In the genomic region with DNA sequence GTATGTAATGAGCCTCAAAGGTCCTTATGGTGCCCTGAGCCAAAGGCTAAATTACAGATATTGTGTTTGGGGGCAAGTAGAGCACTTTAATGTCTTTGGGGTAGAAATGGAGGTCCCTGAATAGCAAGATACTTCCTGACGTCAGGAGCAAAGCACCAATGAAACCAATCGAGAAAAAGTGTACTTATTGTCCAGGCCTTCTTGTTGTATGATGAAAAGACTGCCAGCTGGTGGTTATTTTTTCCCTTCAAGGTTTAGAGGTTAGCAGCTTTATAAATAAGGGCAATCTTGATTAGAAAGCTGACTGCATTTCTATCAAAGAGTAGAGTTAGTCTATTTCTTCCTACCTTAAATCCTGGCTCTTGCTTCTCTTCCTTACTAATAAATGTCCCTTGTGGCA, we compare ENCODE assay signal across 9 cellular contexts.
DNase-seq lines count a peak whose midpoint lies in the region; ATAC-seq, FAIRE-seq and TF ChIP-seq lines count a peak whose summit lies in the region.
"Had no signal": no experiment of that assay in that cellular context is flagged by ENCODE, and none has a peak within 500 bp of the region (broad histone marks: within the 10 kb centered on the region; RNA-seq: fewer than 3 reads in every experiment).

No MANE protein-coding gene starts in this region.

- peak overlapping the region; percentile 85 to 93 (median 88) for H3K4me3 Mint-ChIP-seq in CD8-positive, alpha-beta memory T cell
- H3K4me3 Mint-ChIP-seq in astrocyte (ENCODE audit: unreplicated experiment) (no peak overlapping the region), natural killer cell (peak overlapping the region; percentile 92)

- H2AFZ ChIP-seq in astrocyte (ENCODE audit: low read depth, low read length), result peak overlapping the region; percentile 13

- DNase-seq in CD8-positive, alpha-beta memory T cell, result no peak
- DNase-seq in astrocyte (ENCODE audit: low read depth), result no peak
- DNase-seq in natural killer cell, result no peak
- DNase-seq in DMS 273 (lab: John Stamatoyannopoulos, UW; ENCODE audit: unreplicated experiment), result no peak
- DNase-seq in occipital lobe (lab: John Stamatoyannopoulos, UW), result no peak
- DNase-seq in GM12891 (ENCODE audit: insufficient read length, low spot score), result no peak
- no peak for DNase-seq in activated CD4-positive, alpha-beta T cell treated with anti-CD3 and anti-CD28 coated beads for 1 hour
- DNase-seq: KG1 had no signal

- CTCF ChIA-PET in CD8-positive, alpha-beta memory T cell (lab: Charles Lee), result interaction anchor here (0.8 kb wide), 1 partner anchor 168 kb away, joined by 3 read pairs; no protein-coding TSS in a partner anchor

- H3K79me2 ChIP-seq in astrocyte (ENCODE audit: insufficient read depth, low read length), result no peaks in the 10 kb centered on the region

- no peak overlapping the region for H3K9ac ChIP-seq in astrocyte (ENCODE audit: low read length)

- H3K27me3 Mint-ChIP-seq in CD8-positive, alpha-beta memory T cell, result peaks cover 0 to 1% of the 10 kb centered on the region in 2 donors
- H3K27me3 Mint-ChIP-seq in astrocyte (ENCODE audit: low read depth, unreplicated experiment), result no peaks in the 10 kb centered on the region
- no peaks in the 10 kb centered on the region for H3K27me3 Mint-ChIP-seq in natural killer cell (ENCODE audit: low read depth in 2 of 2)

- intact Hi-C loops in natural killer cell (cut with micrococcal nuclease), result no loop called here

- H3K9me3 ChIP-seq in CD8-positive, alpha-beta memory T cell (ENCODE audit: low read length), result no peaks in the 10 kb centered on the region
- no peaks in the 10 kb centered on the region for H3K9me3 ChIP-seq in astrocyte (ENCODE audit: insufficient read depth, low read depth, low read length)

- no peak for TF ChIP-seq POLR2A in GM12891 (IDR thresholded peaks at IDR 0.05; ENCODE audit: low read depth, low read length)

- no peaks in the 10 kb centered on the region for H4K20me1 ChIP-seq in astrocyte (ENCODE audit: insufficient read depth, low read length)

- H3K4me3 ChIP-seq in CD8-positive, alpha-beta memory T cell (ENCODE audit: low read length), result peak overlapping the region; percentile 58
- H3K4me3 ChIP-seq in astrocyte (ENCODE audit: insufficient read depth, low read depth, low read length), result peak overlapping the region; percentile 32

- H3K36me3 ChIP-seq in CD8-positive, alpha-beta memory T cell (ENCODE audit: insufficient read depth, low read length), result no peaks in the 10 kb centered on the region
- no peaks in the 10 kb centered on the region for H3K36me3 ChIP-seq in astrocyte (ENCODE audit: insufficient read depth, low read length)

- H3K4me1 ChIP-seq in CD8-positive, alpha-beta memory T cell (ENCODE audit: insufficient read depth, low read length), result no peaks in the 10 kb centered on the region
- H3K4me1 ChIP-seq in astrocyte (ENCODE audit: insufficient read depth, low read length), result no peaks in the 10 kb centered on the region

- no peaks in the 10 kb centered on the region for H3K36me3 Mint-ChIP-seq in CD8-positive, alpha-beta memory T cell
- H3K36me3 Mint-ChIP-seq in astrocyte (ENCODE audit: low read depth, unreplicated experiment) (no peaks in the 10 kb centered on the region), natural killer cell (no peaks in the 10 kb centered on the region)

- H3K27me3 ChIP-seq in CD8-positive, alpha-beta memory T cell (ENCODE audit: insufficient read depth, low read length, poor library complexity, severe bottlenecking), result no peaks in the 10 kb centered on the region
- H3K27me3 ChIP-seq in astrocyte (ENCODE audit: insufficient read depth, low read length), result no peaks in the 10 kb centered on the region

- peak overlapping the region; percentile 78 for H3K4me2 ChIP-seq in astrocyte (ENCODE audit: low read length)

- peak overlapping the region in 6 of 8 donors; percentile 23 to 88 (median 82) for H3K27ac Mint-ChIP-seq in CD8-positive, alpha-beta memory T cell
- no peak overlapping the region for H3K27ac Mint-ChIP-seq in astrocyte (ENCODE audit: unreplicated experiment)
- peak overlapping the region; percentile 70 to 79 for H3K27ac Mint-ChIP-seq in natural killer cell

- H3K27ac ChIP-seq in CD8-positive, alpha-beta memory T cell (ENCODE audit: low read depth, low read length), result no peak overlapping the region
- no peak overlapping the region for H3K27ac ChIP-seq in astrocyte (ENCODE audit: low read depth, low read length)

- H3K9me3 Mint-ChIP-seq in CD8-positive, alpha-beta memory T cell, result peaks cover 0 to 6% (median 0%) of the 10 kb centered on the region in 5 donors
- peaks cover 7% of the 10 kb centered on the region for H3K9me3 Mint-ChIP-seq in astrocyte (ENCODE audit: unreplicated experiment)
- no peaks in the 10 kb centered on the region for H3K9me3 Mint-ChIP-seq in natural killer cell

- TF ChIP-seq CTCF in astrocyte (IDR thresholded peaks at IDR 0.05; ENCODE audit: insufficient read depth, low read depth, low read length) (no peak), natural killer cell (IDR thresholded peaks at IDR 0.05) (no peak)

- peak; percentile 47 for ATAC-seq in HG03342 (IDR thresholded peaks at IDR 0.05; ENCODE audit: unreplicated experiment)
- ATAC-seq in natural killer cell, result peak in 1 of 3 donors; percentile 25

- POLR2A ChIA-PET in CD8-positive, alpha-beta memory T cell (lab: Charles Lee), result no interaction called here

- H3K4me1 Mint-ChIP-seq in CD8-positive, alpha-beta memory T cell, result peaks cover 16 to 20% (median 20%) of the 10 kb centered on the region in 3 donors
- H3K4me1 Mint-ChIP-seq in astrocyte (ENCODE audit: low read depth, unreplicated experiment) (peaks cover 2% of the 10 kb centered on the region), natural killer cell (peaks cover 13 to 15% of the 10 kb centered on the region in 2 donors)

- FAIRE-seq in astrocyte (lab: Jason Lieb, UNC) (no peak), GM12891 (lab: Jason Lieb, UNC) (no peak)

TF ChIP-seq in GM12891, 5 proteins besides CTCF, POLR2A, EP300 and RAD21:
- TF ChIP-seq POU2F2 (IDR thresholded peaks at IDR 0.05; ENCODE audit: low read depth, low read length) (no peak), PAX5 (IDR thresholded peaks at IDR 0.05; ENCODE audit: insufficient read depth, low read length, severe bottlenecking) (no peak), POLR2AphosphoS5 (IDR thresholded peaks at IDR 0.05; ENCODE audit: low read depth, low read length) (no peak), TAF1 (IDR thresholded peaks at IDR 0.05; ENCODE audit: low read depth, low read length) (no peak), SPI1 (IDR thresholded peaks at IDR 0.05; ENCODE audit: low read depth, low read length) (no peak)
